ENCODE assay signal across 28 cellular contexts in the genomic region with DNA sequence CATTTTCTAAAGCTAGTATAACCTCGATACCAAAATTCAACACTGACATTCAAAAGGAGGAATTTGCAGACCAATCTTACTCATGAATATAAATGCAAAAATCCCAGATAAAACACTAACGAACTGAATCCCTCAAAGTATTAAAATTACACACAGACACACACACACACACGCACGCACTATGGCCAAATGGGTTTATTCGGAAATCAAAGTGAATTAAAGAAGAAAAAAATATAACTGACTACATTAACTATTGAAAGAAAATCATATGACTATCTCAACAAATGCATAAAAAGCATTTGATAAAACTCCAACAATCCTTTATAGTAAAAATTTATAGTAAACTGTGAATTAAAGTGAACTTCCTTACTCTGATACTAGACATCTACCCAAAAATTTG.
"Had no signal": no experiment of that assay in that cellular context is flagged by ENCODE, and none has a peak within 500 bp of the region (broad histone marks: within the 10 kb centered on the region; RNA-seq: fewer than 3 reads in every experiment).

No MANE protein-coding gene starts in this region.

- H3K36me3 Mint-ChIP-seq: stimulated activated effector memory CD8-positive, alpha-beta T cell treated with anti-CD3 and anti-CD28 coated beads, Interleukin-12 subunit alpha, Interleukin-12 subunit beta, amount 100 ng/mL, for 72 hours; stimulated activated memory B cell treated with anti-CD40 and anti-IgM and Interleukin-4, amounts not matched to agents 10 μg/mL and 1 μg/mL and 100 μg/mL, for 72 hours; stimulated activated naive B cell treated with anti-CD40 and anti-IgM and Interleukin-4, amounts not matched to agents 10 μg/mL and 1 μg/mL and 100 μg/mL, for 72 hours; type B pancreatic cell had no signal

- H3K9me3 Mint-ChIP-seq: stimulated activated effector memory CD8-positive, alpha-beta T cell treated with anti-CD3 and anti-CD28 coated beads, Interleukin-12 subunit alpha, Interleukin-12 subunit beta, amount 100 ng/mL, for 72 hours; stimulated activated memory B cell treated with anti-CD40 and anti-IgM and Interleukin-4, amounts not matched to agents 10 μg/mL and 1 μg/mL and 100 μg/mL, for 72 hours; stimulated activated naive CD8-positive, alpha-beta T cell treated with anti-CD3 and anti-CD28 coated beads, Interleukin-15, amount 100 ng/mL, for 72 hours; stimulated activated naive CD8-positive, alpha-beta T cell treated with anti-CD3 and anti-CD28 coated beads, Interleukin-15, Interleukin-2, amounts not matched to agents 100 ng/mL and 50 ng/mL, for 24 hours; type B pancreatic cell had no signal

- H3K27ac Mint-ChIP-seq: stimulated activated effector memory CD8-positive, alpha-beta T cell treated with anti-CD3 and anti-CD28 coated beads, Interleukin-12 subunit alpha, Interleukin-12 subunit beta, amount 100 ng/mL, for 72 hours; stimulated activated memory B cell treated with anti-CD40 and anti-IgM and Interleukin-4, amounts not matched to agents 10 μg/mL and 1 μg/mL and 100 μg/mL, for 72 hours; stimulated activated naive B cell treated with anti-CD40 and anti-IgM and Interleukin-4, amounts not matched to agents 10 μg/mL and 1 μg/mL and 100 μg/mL, for 72 hours; stimulated activated naive CD8-positive, alpha-beta T cell treated with anti-CD3 and anti-CD28 coated beads, Interleukin-15, amount 100 ng/mL, for 72 hours; stimulated activated naive CD8-positive, alpha-beta T cell treated with anti-CD3 and anti-CD28 coated beads, Interleukin-15, Interleukin-2, amounts not matched to agents 100 ng/mL and 50 ng/mL, for 24 hours; type B pancreatic cell had no signal

- FAIRE-seq: urothelium cell line had no signal

- H3K4me3 ChIP-seq: stomach, suprapubic skin, testis, thoracic aorta, thyroid gland, tibial artery, tibial nerve, transverse colon, upper lobe of left lung, upper lobe of right lung, uterus had no signal

- H3K27me3 ChIP-seq: stomach, suprapubic skin, testis, thyroid gland, tibial artery, tibial nerve, transverse colon, upper lobe of left lung, upper lobe of right lung, uterus had no signal

- H3K27me3 Mint-ChIP-seq: stimulated activated naive CD8-positive, alpha-beta T cell treated with anti-CD3 and anti-CD28 coated beads, Interleukin-15, Interleukin-2, amounts not matched to agents 100 ng/mL and 50 ng/mL, for 24 hours; type B pancreatic cell had no signal

- DNase-seq: stimulated activated CD4-positive, alpha-beta T cell treated with anti-CD3 and anti-CD28 coated beads, Interleukin-2, amount 100 ng/mL, for 48 hours; stimulated activated CD4-positive, alpha-beta T cell treated with anti-CD3 and anti-CD28 coated beads, Interleukin-4, amount 100 ng/mL, for 1 hour; stimulated activated CD4-positive, alpha-beta T cell treated with anti-CD3 and anti-CD28 coated beads, Interleukin-4, amount 100 ng/mL, for 24 hours; stimulated activated CD4-positive, alpha-beta T cell treated with anti-CD3 and anti-CD28 coated beads, Interleukin-4, amount 100 ng/mL, for 4 hours; stimulated activated CD8-positive, alpha-beta memory T cell treated with anti-CD3 and anti-CD28 coated beads, Interleukin-4, amount 100 ng/mL, for 48 hours; stimulated activated naive B cell treated with anti-CD40 and anti-IgM and Interleukin-4, amounts not matched to agents 10 μg/mL and 1 μg/mL and 100 μg/mL, for 72 hours; stimulated activated naive CD4-positive, alpha-beta T cell; stimulated activated naive CD4-positive, alpha-beta T cell treated with Interleukin-2 at 50 U/mL for 16 hours; stimulated activated naive CD8-positive, alpha-beta T cell treated with anti-CD3 and anti-CD28 coated beads, Interleukin-15, amount 100 ng/mL, for 72 hours; stimulated activated naive CD8-positive, alpha-beta T cell treated with anti-CD3 and anti-CD28 coated beads, Interleukin-15, Interleukin-2, amounts not matched to agents 100 U/mL and 50 U/mL, for 24 hours; stomach; substantia nigra; testis; thyroid gland; tibial artery; transverse colon; trophoblast cell; upper lobe of left lung; upper lobe of right lung; uterus had no signal

- H3K27ac ChIP-seq: stomach, suprapubic skin, testis, thoracic aorta, thyroid gland, tibial artery, tibial nerve, transverse colon, upper lobe of left lung, upper lobe of right lung had no signal

- H3K36me3 ChIP-seq: stomach, suprapubic skin, thoracic aorta, thyroid gland, tibial artery, tibial nerve, transverse colon, upper lobe of left lung, upper lobe of right lung, uterus had no signal

- ATAC-seq: stimulated activated effector memory CD8-positive, alpha-beta T cell treated with anti-CD3 and anti-CD28 coated beads, Interleukin-12 subunit alpha, Interleukin-12 subunit beta, amount 100 ng/mL, for 72 hours; stimulated activated memory B cell treated with anti-CD40 and anti-IgM and Interleukin-4, amounts not matched to agents 10 μg/mL and 1 μg/mL and 100 μg/mL, for 72 hours; stimulated activated naive B cell treated with anti-CD40 and anti-IgM and Interleukin-4, amounts not matched to agents 10 μg/mL and 1 μg/mL and 100 μg/mL, for 72 hours; stimulated activated naive CD8-positive, alpha-beta T cell treated with anti-CD3 and anti-CD28 coated beads, Interleukin-15, amount 100 ng/mL, for 72 hours; stimulated activated naive CD8-positive, alpha-beta T cell treated with anti-CD3 and anti-CD28 coated beads, Interleukin-15, Interleukin-2, amounts not matched to agents 100 U/mL and 50 U/mL, for 24 hours; upper lobe of right lung had no signal

- H3K4me1 Mint-ChIP-seq: stimulated activated effector memory CD8-positive, alpha-beta T cell treated with anti-CD3 and anti-CD28 coated beads, Interleukin-12 subunit alpha, Interleukin-12 subunit beta, amount 100 ng/mL, for 72 hours; stimulated activated memory B cell treated with anti-CD40 and anti-IgM and Interleukin-4, amounts not matched to agents 10 μg/mL and 1 μg/mL and 100 μg/mL, for 72 hours; stimulated activated naive B cell treated with anti-CD40 and anti-IgM and Interleukin-4, amounts not matched to agents 10 μg/mL and 1 μg/mL and 100 μg/mL, for 72 hours; stimulated activated naive CD8-positive, alpha-beta T cell treated with anti-CD3 and anti-CD28 coated beads, Interleukin-15, amount 100 ng/mL, for 72 hours had no signal

- H3K9me3 ChIP-seq: stomach, suprapubic skin, testis, thoracic aorta, thyroid gland, tibial artery, tibial nerve, transverse colon, upper lobe of left lung, upper lobe of right lung, uterus had no signal

- H3K4me1 ChIP-seq: stomach, suprapubic skin, testis, thyroid gland, tibial artery, tibial nerve, transverse colon, upper lobe of right lung, uterus had no signal

- H3K4me3 Mint-ChIP-seq: stimulated activated effector memory CD8-positive, alpha-beta T cell treated with anti-CD3 and anti-CD28 coated beads, Interleukin-12 subunit alpha, Interleukin-12 subunit beta, amount 100 ng/mL, for 72 hours; stimulated activated memory B cell treated with anti-CD40 and anti-IgM and Interleukin-4, amounts not matched to agents 10 μg/mL and 1 μg/mL and 100 μg/mL, for 72 hours; stimulated activated naive B cell treated with anti-CD40 and anti-IgM and Interleukin-4, amounts not matched to agents 10 μg/mL and 1 μg/mL and 100 μg/mL, for 72 hours; stimulated activated naive CD8-positive, alpha-beta T cell treated with anti-CD3 and anti-CD28 coated beads, Interleukin-15, amount 100 ng/mL, for 72 hours; stimulated activated naive CD8-positive, alpha-beta T cell treated with anti-CD3 and anti-CD28 coated beads, Interleukin-15, Interleukin-2, amounts not matched to agents 100 ng/mL and 50 ng/mL, for 24 hours; type B pancreatic cell had no signal
